20 cellular contexts compared by ENCODE assay signal in the genomic region with DNA sequence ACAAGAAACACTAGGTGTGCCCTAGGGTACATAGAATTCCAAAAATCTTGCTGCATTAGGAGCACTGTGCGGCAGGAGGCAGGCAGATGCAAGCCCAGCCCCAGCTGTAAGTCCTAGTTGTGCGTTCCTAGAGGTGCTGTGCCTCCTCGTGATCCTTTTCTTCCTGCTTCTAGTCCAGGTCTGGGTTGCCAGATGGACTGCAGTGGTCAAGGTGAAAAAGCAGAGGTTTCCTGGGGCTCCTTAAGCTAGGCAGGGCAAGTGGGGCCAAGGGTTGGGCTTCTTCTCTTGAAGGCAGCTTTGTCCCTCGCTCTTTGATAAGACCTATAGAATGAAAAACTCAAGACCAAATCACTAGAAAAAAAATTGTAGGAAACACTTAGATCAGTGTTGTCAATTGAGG.
"Had no signal": no experiment of that assay in that cellular context is flagged by ENCODE, and none has a peak within 500 bp of the region (broad histone marks: within the 10 kb centered on the region; RNA-seq: fewer than 3 reads in every experiment).

No MANE protein-coding gene starts in this region.

- H3K4me3 Mint-ChIP-seq: activated CD4-positive, alpha-beta memory T cell treated with anti-CD3 and anti-CD28 coated beads, Interleukin-2, amount 10 ng/mL, durations not matched to agents 7 days and 5 days had no signal

- DNase-seq: activated CD4-positive, alpha-beta memory T cell treated with anti-CD3 and anti-CD28 coated beads, Interleukin-2, amount 10 ng/mL, durations not matched to agents 7 days and 5 days; activated CD4-positive, alpha-beta T cell treated with anti-CD3 and anti-CD28 coated beads for 4 hours; activated gamma-delta T cell; activated T-cell treated with anti-CD3 and anti-CD28 coated beads, Interleukin-2, amount 50 U/mL, for 48 hours; amniotic stem cell; brain microvascular endothelial cell; effector CD8-positive, alpha-beta T cell; foreskin melanocyte; kidney glomerular epithelial cell; naive B cell; stimulated activated CD4-positive, alpha-beta T cell treated with anti-CD3 and anti-CD28 coated beads, Interleukin-15, amount 100 ng/mL, for 24 hours; stimulated activated CD4-positive, alpha-beta T cell treated with anti-CD3 and anti-CD28 coated beads, Interleukin-4, amount 100 ng/mL, for 1 hour; stimulated activated naive CD4-positive, alpha-beta T cell; T-helper 1 cell; T1000; tibial artery; uterus had no signal

- H3K27me3 Mint-ChIP-seq: activated CD4-positive, alpha-beta memory T cell treated with anti-CD3 and anti-CD28 coated beads, Interleukin-2, amount 10 ng/mL, durations not matched to agents 7 days and 5 days had no signal

- H3K9me3 ChIP-seq: neutrophil, tibial artery, uterus had no signal

- H3K4me3 ChIP-seq: tibial artery, uterus had no signal

- H3K36me3 ChIP-seq: brain microvascular endothelial cell, neutrophil, uterus had no signal

- H3K27me3 ChIP-seq: brain microvascular endothelial cell, tibial artery, uterus had no signal

- H3K9me3 Mint-ChIP-seq: activated CD4-positive, alpha-beta memory T cell treated with anti-CD3 and anti-CD28 coated beads, Interleukin-2, amount 10 ng/mL, durations not matched to agents 7 days and 5 days; activated naive CD4-positive, alpha-beta T cell treated with anti-CD3 and anti-CD28 coated beads, Interleukin-2, amount 50 U/mL, for 72 hours; naive B cell had no signal

- H3K27ac Mint-ChIP-seq: activated CD4-positive, alpha-beta memory T cell treated with anti-CD3 and anti-CD28 coated beads, Interleukin-2, amount 10 ng/mL, durations not matched to agents 7 days and 5 days had no signal

- H3K27ac ChIP-seq: brain microvascular endothelial cell, epithelial cell of prostate, neutrophil, tibial artery, uterus had no signal

- H3K4me1 ChIP-seq: uterus had no signal
